ENCODE assay signal across 13 cellular contexts in the genomic region with DNA sequence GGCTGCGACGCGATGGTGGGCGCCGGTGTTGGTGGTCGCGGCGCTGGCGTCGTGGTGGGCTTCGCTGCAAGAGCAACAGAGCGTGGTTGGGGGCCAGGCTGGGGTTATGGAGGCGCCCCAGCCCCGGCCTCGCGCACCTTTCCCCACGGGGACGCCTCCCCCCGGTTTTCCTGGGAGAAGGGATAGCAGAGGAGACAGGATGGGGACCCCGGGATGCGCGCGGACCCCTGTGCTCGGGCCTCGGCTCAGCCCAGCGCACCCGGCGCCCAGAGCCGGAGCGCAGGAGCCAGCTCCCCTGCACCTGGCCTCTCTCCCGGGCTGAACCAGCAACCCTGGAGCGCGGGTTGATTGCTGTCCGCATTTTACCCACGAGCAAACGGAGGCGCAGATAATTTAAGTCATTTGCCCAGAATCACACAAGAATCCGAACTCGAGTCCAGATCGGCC. TPM values are rescaled to one million over a fixed set of nuclear protein-coding genes. Genes with fewer than 3 reads are reported as not detected.
DNase-seq lines count a peak whose midpoint lies in the region; ATAC-seq and TF ChIP-seq lines count a peak whose summit lies in the region.
"Had no signal": no experiment of that assay in that cellular context is flagged by ENCODE, and none has a peak within 500 bp of the region (broad histone marks: within the 10 kb centered on the region; RNA-seq: fewer than 3 reads in every experiment).

No MANE protein-coding gene starts in this region.

- H3K27me3 Mint-ChIP-seq in naive thymus-derived CD8-positive, alpha-beta T cell = peaks cover 0 to 13% (median 0%) of the 10 kb centered on the region in 5 donors

- peaks cover 0 to 5% (median 0%) of the 10 kb centered on the region in 9 donors for H3K9me3 Mint-ChIP-seq in naive thymus-derived CD8-positive, alpha-beta T cell

- H3K36me3 ChIP-seq in left ventricle myocardium inferior (no peaks in the 10 kb centered on the region), ascending aorta (no peaks in the 10 kb centered on the region), vagina (no peaks in the 10 kb centered on the region), SJCRH30 (no peaks in the 10 kb centered on the region)
- H3K36me3 ChIP-seq: sigmoid colon had no signal

- POLR2A ChIA-PET in naive thymus-derived CD8-positive, alpha-beta T cell (lab: Charles Lee) = interaction anchor here (1.3 to 22.7 kb wide), 4 partner anchors 11 to 69 kb away, joined by 4 to 668 read pairs (median 88); no protein-coding TSS in a partner anchor

- H3K4me3 Mint-ChIP-seq in naive thymus-derived CD8-positive, alpha-beta T cell = peak overlapping the region; percentile 90 to 99 (median 94)

- H3K9me3 ChIP-seq in left ventricle myocardium inferior (replicated peaks) = no peaks in the 10 kb centered on the region
- H3K9me3 ChIP-seq in ascending aorta = no peaks in the 10 kb centered on the region
- no peaks in the 10 kb centered on the region for H3K9me3 ChIP-seq in vagina
- no peaks in the 10 kb centered on the region for H3K9me3 ChIP-seq in SJCRH30 (replicated peaks)
- H3K9me3 ChIP-seq: sigmoid colon had no signal

- no peak for ATAC-seq in Right ventricle myocardium inferior
- no peak for ATAC-seq in naive thymus-derived CD8-positive, alpha-beta T cell

- H3K27ac Mint-ChIP-seq in naive thymus-derived CD8-positive, alpha-beta T cell = peak overlapping the region; percentile 96 to 100 (median 99)

- peaks cover 47% of the 10 kb centered on the region for H3K4me1 ChIP-seq in left ventricle myocardium inferior
- H3K4me1 ChIP-seq in ascending aorta = peaks cover 9 to 30% of the 10 kb centered on the region in 2 donors
- H3K4me1 ChIP-seq in vagina = peaks cover 24% of the 10 kb centered on the region
- H3K4me1 ChIP-seq in SJCRH30 = no peaks in the 10 kb centered on the region

- no peak overlapping the region for H3K27ac ChIP-seq in left ventricle myocardium inferior (replicated peaks)
- no peak overlapping the region for H3K27ac ChIP-seq in ascending aorta
- peak overlapping the region; percentile 47 for H3K27ac ChIP-seq in vagina
- no peak overlapping the region for H3K27ac ChIP-seq in substantia nigra (ENCODE audit: low read depth, low read length, poor library complexity, severe bottlenecking)
- H3K27ac ChIP-seq in SJCRH30 = no peak overlapping the region
- H3K27ac ChIP-seq: C4-2B, HL-60, sigmoid colon, SK-N-MC had no signal

- peaks cover 60% of the 10 kb centered on the region for H3K27me3 ChIP-seq in left ventricle myocardium inferior (ENCODE audit: low read depth)
- H3K27me3 ChIP-seq in ascending aorta = peaks cover 19% of the 10 kb centered on the region
- peaks cover 12% of the 10 kb centered on the region for H3K27me3 ChIP-seq in vagina
- H3K27me3 ChIP-seq in SJCRH30 = no peaks in the 10 kb centered on the region

- H3K4me3 ChIP-seq in left ventricle myocardium inferior (peak overlapping the region; percentile 55), ascending aorta (peak overlapping the region; percentile 25 to 32), vagina (peak overlapping the region; percentile 29 to 38), SJCRH30 (no peak overlapping the region)

- H3K36me3 Mint-ChIP-seq in naive thymus-derived CD8-positive, alpha-beta T cell = peaks cover 16 to 55% (median 41%) of the 10 kb centered on the region in 3 donors

- TF ChIP-seq CTCF in left ventricle myocardium inferior (IDR thresholded peaks at IDR 0.05; ENCODE audit: borderline replicate concordance) = no peak
- no peak for TF ChIP-seq CTCF in ascending aorta (IDR thresholded peaks at IDR 0.05)
- no peak for TF ChIP-seq CTCF in vagina (IDR thresholded peaks at IDR 0.05)

- intact Hi-C loops in left ventricle myocardium inferior (cut with micrococcal nuclease) = no loop called here
- intact Hi-C loops in Right ventricle myocardium inferior (cut with DNase I) = no loop called here
- intact Hi-C loops in ascending aorta (cut with DNase I) = no loop called here
- intact Hi-C loops in vagina (cut with DNase I) = no loop called here

- no peak for TF ChIP-seq POLR2A in vagina (IDR thresholded peaks at IDR 0.05)

- peaks cover 51 to 83% (median 73%) of the 10 kb centered on the region in 4 donors for H3K4me1 Mint-ChIP-seq in naive thymus-derived CD8-positive, alpha-beta T cell

- DNase-seq in left ventricle myocardium inferior (no peak), Right ventricle myocardium inferior (ENCODE audit: missing footprints) (no peak), ascending aorta (ENCODE audit: low spot score in 2 of 2) (no peak), vagina (ENCODE audit: extremely low spot score in 2 of 2) (no peak), substantia nigra (lab: John Stamatoyannopoulos, UW) (no peak), SJCRH30 (no peak)
- DNase-seq in naive thymus-derived CD8-positive, alpha-beta T cell = peak in 1 of 10 donors; percentile 43
- no peak for DNase-seq in stimulated activated CD4-positive, alpha-beta T cell treated with anti-CD3 and anti-CD28 coated beads, Interleukin-4, amount 100 ng/mL, for 24 hours
- DNase-seq: NCI-H748 treated with DMSO at 0.1 percent for 48 hours, sigmoid colon had no signal

RNA-seq across cellular contexts. Expression of a gene that starts 1.0 kb away (rescaled TPM):
- total RNA-seq in left ventricle myocardium inferior (0.63 TPM), Right ventricle myocardium inferior (1.2 TPM), ascending aorta (17.7 TPM), vagina (6.9 TPM)
- total RNA-seq in naive thymus-derived CD8-positive, alpha-beta T cell = 100 to 1,000 TPM; 272 to 273 TPM
- 1,000 to 10,000 TPM in 1 of 3 donors, 100 to 1,000 TPM in 2; 885 to 1,018 (median 934) TPM for polyA plus RNA-seq in naive thymus-derived CD8-positive, alpha-beta T cell
- total RNA-seq in SJCRH30 (2014; rRNA removed; shearing (Covaris generic)) = 0.10 and 0.16 TPM in 2 replicates

Comparison
In these comparisons a context has a peak if more than half of its experiments do, and no peak if none do; other contexts are left out.
1. RNA of a gene that starts 1.0 kb away (total RNA-seq): 272 to 273 TPM in naive thymus-derived CD8-positive, alpha-beta T cell; 17.7 TPM in ascending aorta (single experiment), 6.9 TPM in vagina (single experiment), 1.2 TPM in Right ventricle myocardium inferior (single experiment), 0.63 TPM in left ventricle myocardium inferior (single experiment) and 0.10 to 0.16 TPM in SJCRH30; every median in the first group is over 10 times any median in the second.